1 cellular context compared by ENCODE assay signal in genomic region chr12:76030378-76031080, GRCh38.
TF ChIP-seq lines count a peak whose summit lies in the region.

No MANE protein-coding gene starts in this region.

TF ChIP-seq in HepG2, 621 proteins besides CTCF, POLR2A, EP300 and RAD21 (continued from another document and continues in another):
- 0 out of 2 replicates have a peak, but pooled peaks have one; percentile 13 for TF ChIP-seq ZNF687 (CRISPR knock-in tag; IDR thresholded peaks at IDR 0.05)
- TF ChIP-seq ZNF644 (CRISPR knock-in tag; IDR thresholded peaks at IDR 0.05; ENCODE audit: low read depth) = no peak
- no peak for TF ChIP-seq RBM22 (optimal IDR thresholded peaks at IDR 0.05; ENCODE audit: low read length)
- TF ChIP-seq, protein P1, sequence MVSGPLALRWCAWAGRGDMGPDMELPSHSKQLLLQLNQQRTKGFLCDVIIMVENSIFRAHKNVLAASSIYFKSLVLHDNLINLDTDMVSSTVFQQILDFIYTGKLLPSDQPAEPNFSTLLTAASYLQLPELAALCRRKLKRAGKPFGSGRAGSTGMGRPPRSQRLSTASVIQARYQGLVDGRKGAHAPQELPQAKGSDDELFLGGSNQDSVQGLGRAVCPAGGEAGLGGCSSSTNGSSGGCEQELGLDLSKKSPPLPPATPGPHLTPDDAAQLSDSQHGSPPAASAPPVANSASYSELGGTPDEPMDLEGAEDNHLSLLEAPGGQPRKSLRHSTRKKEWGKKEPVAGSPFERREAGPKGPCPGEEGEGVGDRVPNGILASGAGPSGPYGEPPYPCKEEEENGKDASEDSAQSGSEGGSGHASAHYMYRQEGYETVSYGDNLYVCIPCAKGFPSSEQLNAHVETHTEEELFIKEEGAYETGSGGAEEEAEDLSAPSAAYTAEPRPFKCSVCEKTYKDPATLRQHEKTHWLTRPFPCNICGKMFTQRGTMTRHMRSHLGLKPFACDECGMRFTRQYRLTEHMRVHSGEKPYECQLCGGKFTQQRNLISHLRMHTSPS (CRISPR knock-in tag; IDR thresholded peaks at IDR 0.05; ENCODE audit: low read depth) = no peak
- TF ChIP-seq FOXA1 (IDR thresholded peaks at IDR 0.05) = no peak
- no peak for TF ChIP-seq FOXA1 (CRISPR knock-in tag; IDR thresholded peaks at IDR 0.05)
- 0 out of 2 replicates have a peak, but pooled peaks have one; percentile 43 for TF ChIP-seq ZBTB3 (CRISPR knock-in tag; IDR thresholded peaks at IDR 0.05; ENCODE audit: borderline replicate concordance, low read depth)
- TF ChIP-seq STAT5B (CRISPR knock-in tag; IDR thresholded peaks at IDR 0.05) = no peak
- TF ChIP-seq TERF1 (CRISPR knock-in tag; IDR thresholded peaks at IDR 0.05) = no peak
- no peak for TF ChIP-seq KLF12 (CRISPR knock-in tag; IDR thresholded peaks at IDR 0.05; ENCODE audit: borderline replicate concordance)
- TF ChIP-seq FUBP1 (CRISPR knock-in tag; IDR thresholded peaks at IDR 0.05; ENCODE audit: borderline replicate concordance) = no peak
- TF ChIP-seq, protein P2, sequence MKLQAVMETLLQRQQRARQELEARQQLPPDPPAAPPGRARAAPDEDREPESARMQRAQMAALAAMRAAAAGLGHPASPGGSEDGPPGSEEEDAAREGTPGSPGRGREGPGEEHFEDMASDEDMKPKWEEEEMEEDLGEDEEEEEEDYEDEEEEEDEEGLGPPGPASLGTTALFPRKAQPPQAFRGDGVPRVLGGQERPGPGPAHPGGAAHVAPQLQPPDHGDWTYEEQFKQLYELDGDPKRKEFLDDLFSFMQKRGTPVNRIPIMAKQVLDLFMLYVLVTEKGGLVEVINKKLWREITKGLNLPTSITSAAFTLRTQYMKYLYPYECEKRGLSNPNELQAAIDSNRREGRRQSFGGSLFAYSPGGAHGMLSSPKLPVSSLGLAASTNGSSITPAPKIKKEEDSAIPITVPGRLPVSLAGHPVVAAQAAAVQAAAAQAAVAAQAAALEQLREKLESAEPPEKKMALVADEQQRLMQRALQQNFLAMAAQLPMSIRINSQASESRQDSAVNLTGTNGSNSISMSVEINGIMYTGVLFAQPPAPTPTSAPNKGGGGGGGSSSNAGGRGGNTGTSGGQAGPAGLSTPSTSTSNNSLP (IDR thresholded peaks at IDR 0.05; ENCODE audit: low read depth, low read length) = no peak
- no peak for TF ChIP-seq ZNF335 (CRISPR knock-in tag; IDR thresholded peaks at IDR 0.05)
- TF ChIP-seq, protein P3, sequence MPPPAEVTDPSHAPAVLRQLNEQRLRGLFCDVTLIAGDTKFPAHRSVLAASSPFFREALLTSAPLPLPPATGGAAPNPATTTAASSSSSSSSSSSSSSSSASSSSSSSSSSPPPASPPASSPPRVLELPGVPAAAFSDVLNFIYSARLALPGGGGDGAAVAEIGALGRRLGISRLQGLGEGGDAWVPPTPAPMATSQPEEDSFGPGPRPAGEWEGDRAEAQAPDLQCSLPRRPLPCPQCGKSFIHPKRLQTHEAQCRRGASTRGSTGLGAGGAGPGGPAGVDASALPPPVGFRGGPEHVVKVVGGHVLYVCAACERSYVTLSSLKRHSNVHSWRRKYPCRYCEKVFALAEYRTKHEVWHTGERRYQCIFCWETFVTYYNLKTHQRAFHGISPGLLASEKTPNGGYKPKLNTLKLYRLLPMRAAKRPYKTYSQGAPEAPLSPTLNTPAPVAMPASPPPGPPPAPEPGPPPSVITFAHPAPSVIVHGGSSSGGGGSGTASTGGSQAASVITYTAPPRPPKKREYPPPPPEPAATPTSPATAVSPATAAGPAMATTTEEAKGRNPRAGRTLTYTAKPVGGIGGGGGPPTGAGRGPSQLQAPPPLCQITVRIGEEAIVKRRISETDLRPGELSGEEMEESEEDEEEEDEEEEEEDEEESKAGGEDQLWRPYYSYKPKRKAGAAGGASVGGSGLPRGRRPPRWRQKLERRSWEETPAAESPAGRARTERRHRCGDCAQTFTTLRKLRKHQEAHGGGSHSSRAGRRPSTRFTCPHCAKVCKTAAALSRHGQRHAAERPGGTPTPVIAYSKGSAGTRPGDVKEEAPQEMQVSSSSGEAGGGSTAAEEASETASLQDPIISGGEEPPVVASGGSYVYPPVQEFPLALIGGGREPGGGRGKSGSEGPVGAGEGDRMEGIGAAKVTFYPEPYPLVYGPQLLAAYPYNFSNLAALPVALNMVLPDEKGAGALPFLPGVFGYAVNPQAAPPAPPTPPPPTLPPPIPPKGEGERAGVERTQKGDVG (CRISPR knock-in tag; IDR thresholded peaks at IDR 0.05; ENCODE audit: borderline replicate concordance) = 0 out of 2 replicates have a peak, but pooled peaks have one; percentile 45
- no peak for TF ChIP-seq ZMYM3 (CRISPR knock-in tag; IDR thresholded peaks at IDR 0.05)
- TF ChIP-seq ZMAT5 (CRISPR knock-in tag; IDR thresholded peaks at IDR 0.05; ENCODE audit: borderline replicate concordance, low read depth) = 0 out of 2 replicates have a peak, but pooled peaks have one; percentile 17
- peak; percentile 27; the same call in 1 of the 2 replicates for TF ChIP-seq ZNF891 (CRISPR knock-in tag; IDR thresholded peaks at IDR 0.05)
- TF ChIP-seq RARA (CRISPR knock-in tag; IDR thresholded peaks at IDR 0.05) = no peak
- TF ChIP-seq, protein P4, sequence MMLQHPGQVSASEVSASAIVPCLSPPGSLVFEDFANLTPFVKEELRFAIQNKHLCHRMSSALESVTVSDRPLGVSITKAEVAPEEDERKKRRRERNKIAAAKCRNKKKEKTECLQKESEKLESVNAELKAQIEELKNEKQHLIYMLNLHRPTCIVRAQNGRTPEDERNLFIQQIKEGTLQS (CRISPR knock-in tag; IDR thresholded peaks at IDR 0.05) = no peak
- TF ChIP-seq GRHL1 (CRISPR knock-in tag; conservative IDR thresholded peaks at IDR 0.05) = no peak
- no peak for TF ChIP-seq MTF2 (CRISPR knock-in tag; IDR thresholded peaks at IDR 0.05; ENCODE audit: borderline replicate concordance)
- no peak for TF ChIP-seq RERE (CRISPR knock-in tag; IDR thresholded peaks at IDR 0.05; ENCODE audit: low read depth)
- no peak for TF ChIP-seq KLF13 (CRISPR knock-in tag; IDR thresholded peaks at IDR 0.05)
- TF ChIP-seq SALL2 (CRISPR knock-in tag; IDR thresholded peaks at IDR 0.05) = peak; percentile 22; the same call in 1 of the 2 replicates
- no peak for TF ChIP-seq IKZF4 (CRISPR knock-in tag; IDR thresholded peaks at IDR 0.05; ENCODE audit: borderline replicate concordance, low read depth, not compliant biosample characterization)
- TF ChIP-seq ZC3H4 (CRISPR knock-in tag; IDR thresholded peaks at IDR 0.05; ENCODE audit: borderline replicate concordance) = peak; percentile 59; the same call in 1 of the 2 replicates
- TF ChIP-seq ZNF30 (CRISPR knock-in tag; IDR thresholded peaks at IDR 0.05) = no peak
- TF ChIP-seq ZNF747 (CRISPR knock-in tag; IDR thresholded peaks at IDR 0.05; ENCODE audit: borderline replicate concordance) = no peak
- no peak for TF ChIP-seq LCORL (IDR thresholded peaks at IDR 0.05)
- no peak for TF ChIP-seq LCORL (CRISPR knock-in tag; IDR thresholded peaks at IDR 0.05)
- TF ChIP-seq POGZ (CRISPR knock-in tag; IDR thresholded peaks at IDR 0.05) = 0 out of 2 replicates have a peak, but pooled peaks have one; percentile 29
